Comparison of ENCODE assay signal across 2 cellular contexts in the genomic region with DNA sequence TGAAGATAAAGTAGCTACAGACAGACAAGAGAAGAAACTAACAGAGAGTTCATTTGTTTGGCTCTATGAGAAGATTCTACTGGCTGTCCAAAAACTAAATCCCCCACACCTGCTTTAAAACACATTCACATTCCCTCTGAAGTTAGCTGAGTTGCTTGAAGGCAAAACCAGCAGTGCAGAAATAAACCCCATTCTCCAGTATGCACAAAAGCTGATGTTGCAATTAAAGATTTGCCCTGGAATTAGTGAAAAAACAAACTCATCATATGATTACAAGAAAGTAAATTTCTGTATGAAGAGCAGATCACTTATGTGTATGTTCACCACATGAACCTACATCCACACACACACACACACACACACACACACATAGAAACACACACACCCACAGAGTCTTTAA.
A peak's percentile ranks its signal among the peaks of the same experiment; 100 is the strongest.
TF ChIP-seq lines count a peak whose summit lies in the region.

No MANE protein-coding gene starts in this region.

TF ChIP-seq in A549, 52 proteins besides CTCF, POLR2A, EP300 and RAD21:
- no peak for TF ChIP-seq MYC (IDR thresholded peaks at IDR 0.05; ENCODE audit: borderline replicate concordance, low read length)
- TF ChIP-seq MAFK (IDR thresholded peaks at IDR 0.05; ENCODE audit: partially characterized antibody): peak; percentile 64

TF ChIP-seq in K562, 482 proteins besides CTCF, POLR2A, EP300 and RAD21:
- TF ChIP-seq CHD2 (IDR thresholded peaks at IDR 0.05; ENCODE audit: low read depth, low read length): no peak
- peak; percentile 64 for TF ChIP-seq C11orf30 (IDR thresholded peaks at IDR 0.05; ENCODE audit: low read depth)
- TF ChIP-seq MAFG (tag; conservative IDR thresholded peaks at IDR 0.05): peak; percentile 58
- TF ChIP-seq MAFK (IDR thresholded peaks at IDR 0.05; ENCODE audit: low read length): peak; percentile 36; the same call in 1 of the 2 replicates
- peak; percentile 86 for TF ChIP-seq ZNF316 (IDR thresholded peaks at IDR 0.05)
- TF ChIP-seq, protein P1, sequence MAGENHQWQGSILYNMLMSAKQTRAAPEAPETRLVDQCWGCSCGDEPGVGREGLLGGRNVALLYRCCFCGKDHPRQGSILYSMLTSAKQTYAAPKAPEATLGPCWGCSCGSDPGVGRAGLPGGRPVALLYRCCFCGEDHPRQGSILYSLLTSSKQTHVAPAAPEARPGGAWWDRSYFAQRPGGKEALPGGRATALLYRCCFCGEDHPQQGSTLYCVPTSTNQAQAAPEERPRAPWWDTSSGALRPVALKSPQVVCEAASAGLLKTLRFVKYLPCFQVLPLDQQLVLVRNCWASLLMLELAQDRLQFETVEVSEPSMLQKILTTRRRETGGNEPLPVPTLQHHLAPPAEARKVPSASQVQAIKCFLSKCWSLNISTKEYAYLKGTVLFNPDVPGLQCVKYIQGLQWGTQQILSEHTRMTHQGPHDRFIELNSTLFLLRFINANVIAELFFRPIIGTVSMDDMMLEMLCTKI (IDR thresholded peaks at IDR 0.05; ENCODE audit: partially characterized antibody): no peak
TF ChIP-seq in K562: peak in this region for 4.
